In the genomic region with DNA sequence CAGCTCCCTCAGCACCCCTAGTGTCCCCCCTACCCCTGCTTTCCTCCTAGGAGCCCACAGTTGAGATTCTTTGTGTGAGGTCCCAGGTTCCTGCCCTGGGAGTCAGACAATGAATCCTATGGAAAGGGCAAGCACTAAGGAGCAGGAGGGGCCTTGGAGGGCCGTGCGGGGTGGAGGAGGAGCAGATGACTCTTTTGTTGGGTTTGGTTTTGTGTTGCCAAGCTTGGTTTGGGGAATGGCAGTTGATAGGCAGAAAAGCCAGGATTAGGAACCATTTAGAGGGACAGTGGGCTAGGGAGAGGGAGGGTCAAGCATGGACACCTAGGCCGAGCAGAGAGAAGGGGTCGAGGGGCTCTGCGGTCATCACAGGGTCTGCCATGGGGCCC, we compare ENCODE assay signal across 17 cellular contexts.
DNase-seq lines count a peak whose midpoint lies in the region; ATAC-seq and TF ChIP-seq lines count a peak whose summit lies in the region.
"Had no signal": no experiment of that assay in that cellular context is flagged by ENCODE, and none has a peak within 500 bp of the region (broad histone marks: within the 10 kb centered on the region; RNA-seq: fewer than 3 reads in every experiment).

No MANE protein-coding gene starts in this region.

- H2AFZ ChIP-seq in IMR-90 (replicated peaks; ENCODE audit: low read length, poor library complexity) (no peak overlapping the region), neural progenitor cell (replicated peaks) (peak overlapping the region; percentile 66), hepatocyte (no peak overlapping the region)
- H2AFZ ChIP-seq: GM23248 had no signal

- CTCF ChIA-PET in GM10248 (lab: Yijun Ruan, JAX) = interaction anchor here (1.1 to 10.7 kb wide), 4 partner anchors 29 to 42 kb away, joined by 3 to 68 read pairs (median 3); no protein-coding TSS in a partner anchor
- CTCF ChIA-PET in IMR-90 (lab: Yijun Ruan, JAX) = interaction anchor here (1.1 kb wide), 1 partner anchor 66 kb away, joined by 3 read pairs; no protein-coding TSS in a partner anchor

- H4K91ac ChIP-seq in IMR-90 (ENCODE audit: insufficient read depth, low read depth, low read length) = 0 out of 2 replicates have a peak overlapping the region, but pooled peaks have one; percentile 36

- H2AK5ac ChIP-seq in IMR-90 (ENCODE audit: low read depth, low read length) = peak overlapping the region; percentile 21; the same call in 1 of the 2 replicates

- DNase-seq in GM10248 (ENCODE audit: extremely low spot score) = peak; percentile 8
- DNase-seq in IMR-90 = no peak
- DNase-seq in neural progenitor cell (ENCODE audit: low spot score) = peak; percentile 31
- DNase-seq in stimulated activated effector memory CD8-positive, alpha-beta T cell treated with anti-CD3 and anti-CD28 coated beads, Interleukin-12 subunit alpha, Interleukin-12 subunit beta, amount 100 ng/mL, for 72 hours (ENCODE audit: low spot score in 2 of 2) = no peak
- no peak for DNase-seq in C1 segment of cervical spinal cord (lab: John Stamatoyannopoulos, UW)
- DNase-seq in activated naive CD8-positive, alpha-beta T cell treated with anti-CD3 and anti-CD28 coated beads for 36 hours = no peak
- no peak for DNase-seq in hepatocyte (ENCODE audit: low spot score)
- DNase-seq: 8988T; CD4-positive, CD25-positive, alpha-beta regulatory T cell; CD8-positive, alpha-beta memory T cell; COR-L47; DMS 273 treated with DMSO at 0.1 percent for 48 hours; DND-41; EL; H9 had no signal

- no peak overlapping the region for H3K14ac ChIP-seq in IMR-90 (replicated peaks; ENCODE audit: low read depth, low read length)

- peaks cover 6% of the 10 kb centered on the region for H3K27me3 Mint-ChIP-seq in neural progenitor cell (ENCODE audit: insufficient read depth, low read depth)
- peaks cover 3% of the 10 kb centered on the region for H3K27me3 Mint-ChIP-seq in activated naive CD8-positive, alpha-beta T cell treated with anti-CD3 and anti-CD28 coated beads for 36 hours

- no peaks in the 10 kb centered on the region for H3K9me2 ChIP-seq in hepatocyte (replicated peaks; ENCODE audit: insufficient read depth)

- dilution Hi-C loops in IMR-90 (cut with HindIII; ENCODE audit: low sequenced_read_pairs, unreplicated experiment) = no loop called here

- 95% methylated on average over 4 of the region's 5 CpGs; no CpG with 5 or more reads in 1 of the 2 experiments for WGBS in IMR-90 (ENCODE audit: extremely low coverage in 2 of 2, insufficient read length in 1 of 2), 2 experiments
- 96% methylated on average over 5 of the region's 5 CpGs for WGBS in hepatocyte (ENCODE audit: low lambda C conversion rate, missing lambda C conversion rate)

- peaks cover 2% of the 10 kb centered on the region for H3K4me1 Mint-ChIP-seq in neural progenitor cell
- H3K4me1 Mint-ChIP-seq in stimulated activated effector memory CD8-positive, alpha-beta T cell treated with anti-CD3 and anti-CD28 coated beads, Interleukin-12 subunit alpha, Interleukin-12 subunit beta, amount 100 ng/mL, for 72 hours = no peaks in the 10 kb centered on the region
- H3K4me1 Mint-ChIP-seq in activated naive CD8-positive, alpha-beta T cell treated with anti-CD3 and anti-CD28 coated beads for 36 hours = no peaks in the 10 kb centered on the region
- H3K4me1 Mint-ChIP-seq: CD4-positive, CD25-positive, alpha-beta regulatory T cell; CD8-positive, alpha-beta memory T cell had no signal

- POLR2A ChIA-PET in GM10248 (lab: Yijun Ruan, JAX) = no interaction called here
- POLR2A ChIA-PET in IMR-90 (lab: Charles Lee; ENCODE audit: unreplicated experiment) = no interaction called here

- BruUV-seq in IMR-90 (replicated peaks; lab: Mats Ljungman, UMichigan) = no TSS peak

- H2BK15ac ChIP-seq in IMR-90 (ENCODE audit: low read depth, low read length) = no peak overlapping the region

- peaks cover 20% of the 10 kb centered on the region for H3K9me3 Mint-ChIP-seq in neural progenitor cell
- no peaks in the 10 kb centered on the region for H3K9me3 Mint-ChIP-seq in stimulated activated effector memory CD8-positive, alpha-beta T cell treated with anti-CD3 and anti-CD28 coated beads, Interleukin-12 subunit alpha, Interleukin-12 subunit beta, amount 100 ng/mL, for 72 hours
- no peaks in the 10 kb centered on the region for H3K9me3 Mint-ChIP-seq in activated naive CD8-positive, alpha-beta T cell treated with anti-CD3 and anti-CD28 coated beads for 36 hours

- in situ Hi-C loops in IMR-90 (cut with MboI; ENCODE audit: low sequenced_read_pairs) = no loop called here

- H3K9me1 ChIP-seq in IMR-90 (ENCODE audit: insufficient read depth, low read length) = peaks cover 13% of the 10 kb centered on the region

- H3K18ac ChIP-seq in IMR-90 (ENCODE audit: low read depth, low read length) = no peak overlapping the region

- no peaks in the 10 kb centered on the region for H3K79me1 ChIP-seq in IMR-90 (ENCODE audit: low read depth in 1 of 2, low read length in 2 of 2)

- no peak overlapping the region for H2AK9ac ChIP-seq in IMR-90 (replicated peaks; ENCODE audit: low read depth, low read length, poor library complexity)

- no peak overlapping the region for H3K4me2 ChIP-seq in IMR-90 (ENCODE audit: low read depth, low read length)
- no peak overlapping the region for H3K4me2 ChIP-seq in neural progenitor cell
- H3K4me2 ChIP-seq in hepatocyte = no peak overlapping the region

- no peak overlapping the region for H3K23ac ChIP-seq in IMR-90 (ENCODE audit: low read depth, low read length)

- TF ChIP-seq POLR2A in IMR-90 (IDR thresholded peaks at IDR 0.05; ENCODE audit: low read depth, low read length) = no peak

- H3K4me3 Mint-ChIP-seq in neural progenitor cell = no peak overlapping the region
- no peak overlapping the region for H3K4me3 Mint-ChIP-seq in stimulated activated effector memory CD8-positive, alpha-beta T cell treated with anti-CD3 and anti-CD28 coated beads, Interleukin-12 subunit alpha, Interleukin-12 subunit beta, amount 100 ng/mL, for 72 hours
- no peak overlapping the region for H3K4me3 Mint-ChIP-seq in activated naive CD8-positive, alpha-beta T cell treated with anti-CD3 and anti-CD28 coated beads for 36 hours
- H3K4me3 Mint-ChIP-seq: CD4-positive, CD25-positive, alpha-beta regulatory T cell; CD8-positive, alpha-beta memory T cell; H9 had no signal

- no peak overlapping the region for H3K27ac ChIP-seq in IMR-90 (ENCODE audit: insufficient read depth, low read length)
- no peak overlapping the region for H3K27ac ChIP-seq in neural progenitor cell
- H3K27ac ChIP-seq in hepatocyte = no peak overlapping the region
- H3K27ac ChIP-seq: BLaER1 treated with 17β-estradiol and CSF1 and Interleukin-3, amounts not matched to agents 10 nM and 100 nM; GM23248 had no signal

- no peak overlapping the region for H4K5ac ChIP-seq in IMR-90 (ENCODE audit: low read depth, low read length)

- H3K9ac ChIP-seq in IMR-90 (ENCODE audit: low read depth, low read length) = no peak overlapping the region
- no peak overlapping the region for H3K9ac ChIP-seq in neural progenitor cell
- H3K9ac ChIP-seq: BLaER1 treated with 17β-estradiol and CSF1 and Interleukin-3, amounts not matched to agents 10 nM and 100 nM; GM23248 had no signal

- H3K79me2 ChIP-seq in neural progenitor cell (ENCODE audit: low read depth) (no peaks in the 10 kb centered on the region), hepatocyte (no peaks in the 10 kb centered on the region)

- no peak overlapping the region for H4K8ac ChIP-seq in IMR-90 (ENCODE audit: low read depth in 2 of 2, low read length in 2 of 2)

- H3K36me3 ChIP-seq in IMR-90 (ENCODE audit: control insufficient read depth, insufficient read depth, low read length) (no peaks in the 10 kb centered on the region), neural progenitor cell (no peaks in the 10 kb centered on the region), hepatocyte (replicated peaks; ENCODE audit: insufficient read depth, low read depth) (no peaks in the 10 kb centered on the region)
- H3K36me3 ChIP-seq: BLaER1 treated with 17β-estradiol and CSF1 and Interleukin-3, amounts not matched to agents 10 nM and 100 nM had no signal

- intact Hi-C loops in IMR-90 (cut with micrococcal nuclease) = no loop called here

- H4K20me1 ChIP-seq in IMR-90 (ENCODE audit: insufficient read depth, low read length) = no peaks in the 10 kb centered on the region
- H4K20me1 ChIP-seq in neural progenitor cell (ENCODE audit: low read depth) = no peaks in the 10 kb centered on the region
- H4K20me1 ChIP-seq in hepatocyte (ENCODE audit: insufficient read depth, poor library complexity, severe bottlenecking) = no peaks in the 10 kb centered on the region
- H4K20me1 ChIP-seq: BLaER1 treated with 17β-estradiol and CSF1 and Interleukin-3, amounts not matched to agents 10 nM and 100 nM had no signal

- H3K9me3 ChIP-seq in IMR-90 (ENCODE audit: control insufficient read depth, insufficient read depth, low read length) (peaks cover 13% of the 10 kb centered on the region), neural progenitor cell (ENCODE audit: low read depth) (peaks cover 3% of the 10 kb centered on the region), hepatocyte (ENCODE audit: low read depth) (no peaks in the 10 kb centered on the region)

- no peak for TF ChIP-seq RAD21 in IMR-90 (IDR thresholded peaks at IDR 0.05; ENCODE audit: low read length)

- no peak overlapping the region for H3K4me3 ChIP-seq in IMR-90 (ENCODE audit: insufficient read depth, low read depth, low read length)
- no peak overlapping the region for H3K4me3 ChIP-seq in neural progenitor cell
- H3K4me3 ChIP-seq in hepatocyte = no peak overlapping the region
- H3K4me3 ChIP-seq: BLaER1 treated with 17β-estradiol and CSF1 and Interleukin-3, amounts not matched to agents 10 nM and 100 nM; GM23248 had no signal

- H3K4me1 ChIP-seq in IMR-90 (ENCODE audit: control insufficient read depth, insufficient read depth, low read length) = peaks cover 12% of the 10 kb centered on the region
- H3K4me1 ChIP-seq in neural progenitor cell = peaks cover 9% of the 10 kb centered on the region
- no peaks in the 10 kb centered on the region for H3K4me1 ChIP-seq in hepatocyte (ENCODE audit: insufficient read depth)

- no peaks in the 10 kb centered on the region for H3F3A ChIP-seq in neural progenitor cell (ENCODE audit: low read depth)

- H3K56ac ChIP-seq in IMR-90 (ENCODE audit: extremely low read depth, insufficient read depth, low read length) = no peak overlapping the region

- H3K4ac ChIP-seq in IMR-90 (ENCODE audit: low read depth, low read length) = peak overlapping the region; percentile 4; the same call in 1 of the 2 replicates

- no peak for ATAC-seq in IMR-90 (ENCODE audit: low read depth)
- no peak for ATAC-seq in stimulated activated effector memory CD8-positive, alpha-beta T cell treated with anti-CD3 and anti-CD28 coated beads, Interleukin-12 subunit alpha, Interleukin-12 subunit beta, amount 100 ng/mL, for 72 hours

- TF ChIP-seq CTCF in GM10248 (IDR thresholded peaks at IDR 0.05; ENCODE audit: control extremely low read depth, extremely low read depth, low read depth, missing control alignments) (no peak), IMR-90 (conservative IDR thresholded peaks at IDR 0.05; ENCODE audit: low read depth, low read length) (no peak), neural progenitor cell (IDR thresholded peaks at IDR 0.05) (no peak), hepatocyte (IDR thresholded peaks at IDR 0.05; ENCODE audit: poor library complexity) (no peak)

- H2BK20ac ChIP-seq in IMR-90 (ENCODE audit: low read depth, low read length) = no peak overlapping the region

- H3K27ac Mint-ChIP-seq in neural progenitor cell = no peak overlapping the region
- peak overlapping the region; percentile 69 for H3K27ac Mint-ChIP-seq in stimulated activated effector memory CD8-positive, alpha-beta T cell treated with anti-CD3 and anti-CD28 coated beads, Interleukin-12 subunit alpha, Interleukin-12 subunit beta, amount 100 ng/mL, for 72 hours
- no peak overlapping the region for H3K27ac Mint-ChIP-seq in activated naive CD8-positive, alpha-beta T cell treated with anti-CD3 and anti-CD28 coated beads for 36 hours
- H3K27ac Mint-ChIP-seq: CD4-positive, CD25-positive, alpha-beta regulatory T cell; CD8-positive, alpha-beta memory T cell had no signal

- peaks cover 2% of the 10 kb centered on the region for H3K36me3 Mint-ChIP-seq in neural progenitor cell
- H3K36me3 Mint-ChIP-seq in stimulated activated effector memory CD8-positive, alpha-beta T cell treated with anti-CD3 and anti-CD28 coated beads, Interleukin-12 subunit alpha, Interleukin-12 subunit beta, amount 100 ng/mL, for 72 hours = no peaks in the 10 kb centered on the region
- no peaks in the 10 kb centered on the region for H3K36me3 Mint-ChIP-seq in activated naive CD8-positive, alpha-beta T cell treated with anti-CD3 and anti-CD28 coated beads for 36 hours
- H3K36me3 Mint-ChIP-seq: CD4-positive, CD25-positive, alpha-beta regulatory T cell had no signal

- no peak overlapping the region for H2BK5ac ChIP-seq in IMR-90 (ENCODE audit: low read depth, low read length, poor library complexity, severe bottlenecking)

- H2BK120ac ChIP-seq in IMR-90 (ENCODE audit: low read depth, low read length) = no peak overlapping the region

- H3K27me3 ChIP-seq in IMR-90 (ENCODE audit: control insufficient read depth, insufficient read depth, low read length) = no peaks in the 10 kb centered on the region
- H3K27me3 ChIP-seq in neural progenitor cell = no peaks in the 10 kb centered on the region
- no peaks in the 10 kb centered on the region for H3K27me3 ChIP-seq in hepatocyte
- H3K27me3 ChIP-seq: BLaER1 treated with 17β-estradiol and CSF1 and Interleukin-3, amounts not matched to agents 10 nM and 100 nM had no signal

Comparison
In these comparisons a context has a peak if more than half of its experiments do, and no peak if none do; other contexts are left out.
1. DNase-seq: peak in GM10248 (single experiment) and neural progenitor cell (single experiment); none in IMR-90 (single experiment), stimulated activated effector memory CD8-positive, alpha-beta T cell treated with anti-CD3 and anti-CD28 coated beads, Interleukin-12 subunit alpha, Interleukin-12 subunit beta, amount 100 ng/mL, for 72 hours (0 of 2), C1 segment of cervical spinal cord (0 of 14), activated naive CD8-positive, alpha-beta T cell treated with anti-CD3 and anti-CD28 coated beads for 36 hours (single experiment) and hepatocyte (single experiment).